25 cellular contexts compared by ENCODE assay signal in the genomic region with DNA sequence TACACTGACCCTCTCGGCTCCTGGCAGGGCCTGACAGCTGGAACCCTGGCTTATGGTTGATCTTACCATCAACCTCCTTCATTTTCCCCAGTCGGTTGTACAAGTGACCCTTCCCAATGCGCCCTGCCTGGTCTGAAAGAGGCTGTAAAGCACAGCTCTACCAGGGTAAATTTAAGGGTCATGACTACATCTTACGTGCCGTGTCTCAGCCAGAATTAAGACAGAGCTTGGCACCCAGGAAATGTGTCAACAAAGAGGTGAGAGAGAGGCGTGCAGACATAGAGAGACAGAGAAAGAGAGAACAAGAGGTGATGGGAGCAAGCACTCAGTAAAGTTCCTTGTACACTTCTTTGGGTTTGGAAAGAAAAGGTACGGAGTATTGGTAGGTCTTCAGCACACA.
"Had no signal": no experiment of that assay in that cellular context is flagged by ENCODE, and none has a peak within 500 bp of the region (broad histone marks: within the 10 kb centered on the region; RNA-seq: fewer than 3 reads in every experiment).

No MANE protein-coding gene starts in this region.

- H3K4me1 Mint-ChIP-seq: IgD-negative memory B cell had no signal

- FAIRE-seq: HTR-8/SVneo, K562, RCC 7860 had no signal

- H3K4me3 Mint-ChIP-seq: IgD-negative memory B cell had no signal

- H3K4me1 ChIP-seq: SJSA1 had no signal

- H3K27ac Mint-ChIP-seq: IgD-negative memory B cell had no signal

- DNase-seq: Kasumi-1, MM.1S, NCI-H1092 treated with DMSO at 0.1 percent for 48 hours, NCI-H1436, NCI-H187, NCI-H2029, NCI-H2081 treated with DMSO at 0.1 percent for 48 hours, NCI-H2171, NCI-H226, NCI-H446, NCI-H510A, NCI-H524 treated with DMSO at 0.1 percent for 48 hours, NCI-H69, NCI-H774, Right ventricle myocardium superior, RPMI8226, SIG-M5 had no signal

- H3K9me3 ChIP-seq: SJSA1 had no signal

- H3K4me3 ChIP-seq: K562, SJSA1, SK-N-MC had no signal

- H3K9ac ChIP-seq: KMS-11 had no signal

- H3K36me3 ChIP-seq: SJSA1 had no signal

- H3K27ac ChIP-seq: HL-60, KMS-11, SJSA1, SK-N-MC had no signal

- ATAC-seq: K562 had no signal

- H3K4me2 ChIP-seq: KMS-11 had no signal

- H3K36me3 Mint-ChIP-seq: IgD-negative memory B cell had no signal

- H3K9me3 Mint-ChIP-seq: IgD-negative memory B cell had no signal

- H3K27me3 ChIP-seq: SJSA1 had no signal
